In the genomic region with DNA sequence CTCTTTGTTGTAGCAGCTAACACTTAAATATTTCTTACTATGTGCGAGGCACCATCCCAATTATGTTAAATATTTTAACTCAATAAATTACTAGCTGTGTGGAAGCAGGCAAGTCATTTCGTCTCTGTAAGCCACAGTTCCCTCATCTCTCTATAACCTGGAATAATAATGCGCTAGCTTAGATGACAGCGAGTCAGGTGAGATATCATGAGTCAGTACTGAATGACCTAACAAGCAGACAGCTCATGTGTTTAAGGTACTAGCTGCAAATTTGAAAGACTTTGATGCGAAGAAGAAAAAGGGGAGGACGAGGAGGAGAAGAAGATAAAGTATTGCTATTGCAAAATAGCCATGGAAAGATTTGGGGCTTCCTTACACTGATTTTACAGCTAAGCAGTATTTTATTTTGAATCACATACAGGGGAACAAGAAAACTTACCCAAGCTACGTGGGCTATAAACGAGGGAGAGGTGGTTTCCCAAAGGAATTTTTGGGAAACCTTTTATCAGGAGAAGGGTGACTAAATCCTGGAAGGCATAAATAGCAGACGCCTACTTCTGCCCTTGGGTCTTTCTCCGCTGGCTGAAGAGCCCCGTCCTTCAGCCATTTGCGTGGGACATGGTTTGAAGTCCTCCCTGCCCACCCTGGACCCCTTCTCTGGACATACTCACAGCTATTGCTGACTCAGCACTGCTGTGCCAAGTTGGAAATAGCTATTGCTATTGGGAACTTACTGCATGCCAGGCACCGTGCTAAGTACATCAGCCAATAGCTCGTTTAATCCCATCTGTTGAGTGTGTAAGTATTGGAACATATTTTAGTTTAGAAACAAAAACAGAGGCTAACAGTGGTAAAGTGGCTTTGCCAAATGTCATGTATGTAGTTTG, we compare ENCODE assay signal across 2 cellular contexts.
TF ChIP-seq lines count a peak whose summit lies in the region.

No MANE protein-coding gene starts in this region.

TF ChIP-seq in HepG2, 621 proteins besides CTCF, POLR2A, EP300 and RAD21:
- TF ChIP-seq MAFK (conservative IDR thresholded peaks at IDR 0.05 in 1 of 2, IDR thresholded peaks at IDR 0.05 in 1 of 2; ENCODE audit: low read length in 2 of 2) = peak; percentile 97 to 99
- TF ChIP-seq MAFF (IDR thresholded peaks at IDR 0.05; ENCODE audit: low read depth, low read length) = peak; percentile 98
- TF ChIP-seq, protein P1, sequence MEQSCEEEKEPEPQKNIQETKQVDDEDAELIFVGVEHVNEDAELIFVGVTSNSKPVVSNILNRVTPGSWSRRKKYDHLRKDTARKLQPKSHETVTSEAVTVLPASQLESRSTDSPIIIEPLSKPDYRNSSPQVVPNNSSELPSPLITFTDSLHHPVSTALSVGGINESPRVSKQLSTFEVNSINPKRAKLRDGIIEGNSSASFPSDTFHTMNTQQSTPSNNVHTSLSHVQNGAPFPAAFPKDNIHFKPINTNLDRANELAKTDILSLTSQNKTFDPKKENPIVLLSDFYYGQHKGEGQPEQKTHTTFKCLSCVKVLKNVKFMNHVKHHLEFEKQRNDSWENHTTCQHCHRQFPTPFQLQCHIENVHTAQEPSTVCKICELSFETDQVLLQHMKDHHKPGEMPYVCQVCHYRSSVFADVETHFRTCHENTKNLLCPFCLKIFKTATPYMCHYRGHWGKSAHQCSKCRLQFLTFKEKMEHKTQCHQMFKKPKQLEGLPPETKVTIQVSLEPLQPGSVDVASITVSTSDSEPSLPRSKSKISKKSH (CRISPR knock-in tag; IDR thresholded peaks at IDR 0.05; ENCODE audit: borderline replicate concordance) = no peak
TF ChIP-seq in HepG2: peak in this region for 2.

TF ChIP-seq in K562, 482 proteins besides CTCF, POLR2A, EP300 and RAD21:
- no peak for TF ChIP-seq CBFA2T2 (conservative IDR thresholded peaks at IDR 0.05)
- no peak for TF ChIP-seq RBM34 (IDR thresholded peaks at IDR 0.05; ENCODE audit: borderline replicate concordance, insufficient read depth, low read length)
- no peak for TF ChIP-seq MCM5 (IDR thresholded peaks at IDR 0.05; ENCODE audit: low read depth)
- TF ChIP-seq MAFK (IDR thresholded peaks at IDR 0.05; ENCODE audit: low read length) = peak; percentile 97
- no peak for TF ChIP-seq MTF1 (CRISPR knock-in tag; IDR thresholded peaks at IDR 0.05; ENCODE audit: borderline replicate concordance)
- no peak for TF ChIP-seq POLR3G (IDR thresholded peaks at IDR 0.05; ENCODE audit: extremely low read depth, insufficient read length, insufficient replicate concordance)
- no peak for TF ChIP-seq KLF6 (CRISPR knock-in tag; IDR thresholded peaks at IDR 0.05; ENCODE audit: borderline replicate concordance)
- no peak for TF ChIP-seq ZNF23 (CRISPR knock-in tag; IDR thresholded peaks at IDR 0.05)
- TF ChIP-seq KAT8 (IDR thresholded peaks at IDR 0.05; ENCODE audit: low read depth) = no peak
- TF ChIP-seq LARP7 (IDR thresholded peaks at IDR 0.05) = no peak
- TF ChIP-seq KDM2B (CRISPR knock-in tag; IDR thresholded peaks at IDR 0.05) = no peak
- TF ChIP-seq, protein P2, sequence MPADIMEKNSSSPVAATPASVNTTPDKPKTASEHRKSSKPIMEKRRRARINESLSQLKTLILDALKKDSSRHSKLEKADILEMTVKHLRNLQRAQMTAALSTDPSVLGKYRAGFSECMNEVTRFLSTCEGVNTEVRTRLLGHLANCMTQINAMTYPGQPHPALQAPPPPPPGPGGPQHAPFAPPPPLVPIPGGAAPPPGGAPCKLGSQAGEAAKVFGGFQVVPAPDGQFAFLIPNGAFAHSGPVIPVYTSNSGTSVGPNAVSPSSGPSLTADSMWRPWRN (IDR thresholded peaks at IDR 0.05; ENCODE audit: low read depth) = no peak
- no peak for TF ChIP-seq ESRRB (CRISPR knock-in tag; IDR thresholded peaks at IDR 0.05; ENCODE audit: borderline replicate concordance)
- no peak for TF ChIP-seq ZNF41 (CRISPR knock-in tag; conservative IDR thresholded peaks at IDR 0.05)
- TF ChIP-seq NBN (IDR thresholded peaks at IDR 0.05; ENCODE audit: low read depth) = no peak
- TF ChIP-seq ZNF445 (CRISPR knock-in tag; IDR thresholded peaks at IDR 0.05; ENCODE audit: low read depth) = no peak
- no peak for TF ChIP-seq ZC3H4 (CRISPR knock-in tag; IDR thresholded peaks at IDR 0.05; ENCODE audit: borderline replicate concordance)
- no peak for TF ChIP-seq SREBF1 (IDR thresholded peaks at IDR 0.05; ENCODE audit: borderline replicate concordance, low read depth, low read length)
- TF ChIP-seq MAFF (IDR thresholded peaks at IDR 0.05; ENCODE audit: low read length) = peak; percentile 95
- TF ChIP-seq KLF13 (tag; IDR thresholded peaks at IDR 0.05; ENCODE audit: borderline replicate concordance, low read depth) = no peak
- TF ChIP-seq NFE2L1 (tag; IDR thresholded peaks at IDR 0.05; ENCODE audit: borderline replicate concordance, low read depth) = no peak
- no peak for TF ChIP-seq NRF1 (conservative IDR thresholded peaks at IDR 0.05 in 1 of 2, IDR thresholded peaks at IDR 0.05 in 1 of 2)
- TF ChIP-seq JUN (IDR thresholded peaks at IDR 0.05; ENCODE audit: borderline replicate concordance, low read depth, low read length) = peak; percentile 39; the same call in 1 of the 2 replicates
- no peak for TF ChIP-seq JUN (CRISPR knock-in tag; IDR thresholded peaks at IDR 0.05; ENCODE audit: borderline replicate concordance)
- no peak for TF ChIP-seq TCF7 (IDR thresholded peaks at IDR 0.05; ENCODE audit: borderline replicate concordance)
- no peak for TF ChIP-seq SOX6 (IDR thresholded peaks at IDR 0.05)
- TF ChIP-seq, protein P3, sequence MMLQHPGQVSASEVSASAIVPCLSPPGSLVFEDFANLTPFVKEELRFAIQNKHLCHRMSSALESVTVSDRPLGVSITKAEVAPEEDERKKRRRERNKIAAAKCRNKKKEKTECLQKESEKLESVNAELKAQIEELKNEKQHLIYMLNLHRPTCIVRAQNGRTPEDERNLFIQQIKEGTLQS (IDR thresholded peaks at IDR 0.05) = 0 out of 2 replicates have a peak, but pooled peaks have one; percentile 25
- TF ChIP-seq, protein P3 (CRISPR knock-in tag; conservative IDR thresholded peaks at IDR 0.05) = no peak
- TF ChIP-seq KLF10 (CRISPR knock-in tag; IDR thresholded peaks at IDR 0.05) = no peak
- no peak for TF ChIP-seq ZNF561 (CRISPR knock-in tag; conservative IDR thresholded peaks at IDR 0.05)
- TF ChIP-seq U2AF1 (optimal IDR thresholded peaks at IDR 0.05; ENCODE audit: low read depth, low read length) = no peak
- no peak for TF ChIP-seq ZKSCAN1 (IDR thresholded peaks at IDR 0.05; ENCODE audit: low read depth, low read length)
- no peak for TF ChIP-seq FOXK2 (conservative IDR thresholded peaks at IDR 0.05 in 1 of 2, IDR thresholded peaks at IDR 0.05 in 1 of 2; ENCODE audit: low read depth in 2 of 2)
- TF ChIP-seq SNRNP70 (optimal IDR thresholded peaks at IDR 0.05; ENCODE audit: low read depth, low read length) = no peak
- no peak for TF ChIP-seq NR2C1 (IDR thresholded peaks at IDR 0.05)
- no peak for TF ChIP-seq NR2C1 (tag; IDR thresholded peaks at IDR 0.05)
- TF ChIP-seq SIRT6 (IDR thresholded peaks at IDR 0.05; ENCODE audit: low read depth, low read length) = no peak
- TF ChIP-seq MIER1 (IDR thresholded peaks at IDR 0.05; ENCODE audit: low read depth) = no peak
- TF ChIP-seq NR3C1 (CRISPR knock-in tag; IDR thresholded peaks at IDR 0.05) = no peak
- TF ChIP-seq SREBF2 (CRISPR knock-in tag; IDR thresholded peaks at IDR 0.05) = no peak
- TF ChIP-seq, protein P4, sequence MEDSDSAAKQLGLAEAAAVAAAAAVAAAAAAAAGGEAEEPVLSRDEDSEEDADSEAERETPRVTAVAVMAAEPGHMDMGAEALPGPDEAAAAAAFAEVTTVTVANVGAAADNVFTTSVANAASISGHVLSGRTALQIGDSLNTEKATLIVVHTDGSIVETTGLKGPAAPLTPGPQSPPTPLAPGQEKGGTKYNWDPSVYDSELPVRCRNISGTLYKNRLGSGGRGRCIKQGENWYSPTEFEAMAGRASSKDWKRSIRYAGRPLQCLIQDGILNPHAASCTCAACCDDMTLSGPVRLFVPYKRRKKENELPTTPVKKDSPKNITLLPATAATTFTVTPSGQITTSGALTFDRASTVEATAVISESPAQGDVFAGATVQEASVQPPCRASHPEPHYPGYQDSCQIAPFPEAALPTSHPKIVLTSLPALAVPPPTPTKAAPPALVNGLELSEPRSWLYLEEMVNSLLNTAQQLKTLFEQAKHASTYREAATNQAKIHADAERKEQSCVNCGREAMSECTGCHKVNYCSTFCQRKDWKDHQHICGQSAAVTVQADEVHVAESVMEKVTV (CRISPR knock-in tag; IDR thresholded peaks at IDR 0.05) = no peak
- no peak for TF ChIP-seq ZNF143 (CRISPR knock-in tag; IDR thresholded peaks at IDR 0.05)
- no peak for TF ChIP-seq RUNX1 (IDR thresholded peaks at IDR 0.05; ENCODE audit: low read depth)
- TF ChIP-seq TBL1XR1 (IDR thresholded peaks at IDR 0.05; ENCODE audit: low read length in 2 of 2) = no peak
- TF ChIP-seq, protein P5, sequence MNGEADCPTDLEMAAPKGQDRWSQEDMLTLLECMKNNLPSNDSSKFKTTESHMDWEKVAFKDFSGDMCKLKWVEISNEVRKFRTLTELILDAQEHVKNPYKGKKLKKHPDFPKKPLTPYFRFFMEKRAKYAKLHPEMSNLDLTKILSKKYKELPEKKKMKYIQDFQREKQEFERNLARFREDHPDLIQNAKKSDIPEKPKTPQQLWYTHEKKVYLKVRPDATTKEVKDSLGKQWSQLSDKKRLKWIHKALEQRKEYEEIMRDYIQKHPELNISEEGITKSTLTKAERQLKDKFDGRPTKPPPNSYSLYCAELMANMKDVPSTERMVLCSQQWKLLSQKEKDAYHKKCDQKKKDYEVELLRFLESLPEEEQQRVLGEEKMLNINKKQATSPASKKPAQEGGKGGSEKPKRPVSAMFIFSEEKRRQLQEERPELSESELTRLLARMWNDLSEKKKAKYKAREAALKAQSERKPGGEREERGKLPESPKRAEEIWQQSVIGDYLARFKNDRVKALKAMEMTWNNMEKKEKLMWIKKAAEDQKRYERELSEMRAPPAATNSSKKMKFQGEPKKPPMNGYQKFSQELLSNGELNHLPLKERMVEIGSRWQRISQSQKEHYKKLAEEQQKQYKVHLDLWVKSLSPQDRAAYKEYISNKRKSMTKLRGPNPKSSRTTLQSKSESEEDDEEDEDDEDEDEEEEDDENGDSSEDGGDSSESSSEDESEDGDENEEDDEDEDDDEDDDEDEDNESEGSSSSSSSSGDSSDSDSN (IDR thresholded peaks at IDR 0.05; ENCODE audit: borderline replicate concordance in 1 of 2, low read depth in 2 of 2, low read length in 2 of 2) = no peak
- no peak for TF ChIP-seq ZBTB1 (CRISPR knock-in tag; IDR thresholded peaks at IDR 0.05; ENCODE audit: borderline replicate concordance, low read depth)
- TF ChIP-seq MYNN (IDR thresholded peaks at IDR 0.05) = no peak
- TF ChIP-seq MYNN (CRISPR knock-in tag; IDR thresholded peaks at IDR 0.05) = no peak
- TF ChIP-seq GTF2A2 (tag; IDR thresholded peaks at IDR 0.05) = no peak
- no peak for TF ChIP-seq NFATC3 (IDR thresholded peaks at IDR 0.05)
- no peak for TF ChIP-seq PHF20 (IDR thresholded peaks at IDR 0.05; ENCODE audit: partially characterized antibody)
- peak; percentile 86 for TF ChIP-seq MAFG (tag; conservative IDR thresholded peaks at IDR 0.05)
- peak; percentile 91 for TF ChIP-seq C11orf30 (IDR thresholded peaks at IDR 0.05; ENCODE audit: low read depth)
- TF ChIP-seq CREBBP (IDR thresholded peaks at IDR 0.05; ENCODE audit: low read depth, low read length) = no peak
- no peak for TF ChIP-seq NFYB (IDR thresholded peaks at IDR 0.05; ENCODE audit: extremely low read depth, insufficient read length)
- TF ChIP-seq SRSF7 (optimal IDR thresholded peaks at IDR 0.05; ENCODE audit: low read depth, low read length) = no peak
- TF ChIP-seq RB1 (IDR thresholded peaks at IDR 0.05; ENCODE audit: low read depth) = no peak
- TF ChIP-seq BCOR (IDR thresholded peaks at IDR 0.05) = no peak
- TF ChIP-seq, protein P6, sequence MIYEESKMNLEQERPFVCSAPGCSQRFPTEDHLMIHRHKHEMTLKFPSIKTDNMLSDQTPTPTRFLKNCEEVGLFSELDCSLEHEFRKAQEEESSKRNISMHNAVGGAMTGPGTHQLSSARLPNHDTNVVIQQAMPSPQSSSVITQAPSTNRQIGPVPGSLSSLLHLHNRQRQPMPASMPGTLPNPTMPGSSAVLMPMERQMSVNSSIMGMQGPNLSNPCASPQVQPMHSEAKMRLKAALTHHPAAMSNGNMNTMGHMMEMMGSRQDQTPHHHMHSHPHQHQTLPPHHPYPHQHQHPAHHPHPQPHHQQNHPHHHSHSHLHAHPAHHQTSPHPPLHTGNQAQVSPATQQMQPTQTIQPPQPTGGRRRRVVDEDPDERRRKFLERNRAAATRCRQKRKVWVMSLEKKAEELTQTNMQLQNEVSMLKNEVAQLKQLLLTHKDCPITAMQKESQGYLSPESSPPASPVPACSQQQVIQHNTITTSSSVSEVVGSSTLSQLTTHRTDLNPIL (CRISPR knock-in tag; IDR thresholded peaks at IDR 0.05) = no peak
- no peak for TF ChIP-seq GABPB1 (CRISPR knock-in tag; IDR thresholded peaks at IDR 0.05)
- TF ChIP-seq TAL1 (IDR thresholded peaks at IDR 0.05) = no peak
- TF ChIP-seq TCFL5 (CRISPR knock-in tag; conservative IDR thresholded peaks at IDR 0.05) = no peak
- no peak for TF ChIP-seq ZNF707 (CRISPR knock-in tag; conservative IDR thresholded peaks at IDR 0.05)
- TF ChIP-seq ZKSCAN8 (CRISPR knock-in tag; IDR thresholded peaks at IDR 0.05) = no peak
- peak; percentile 48 for TF ChIP-seq CEBPB (tag; IDR thresholded peaks at IDR 0.05)
- peak; percentile 95 for TF ChIP-seq ZNF316 (IDR thresholded peaks at IDR 0.05)
- TF ChIP-seq, protein P7, sequence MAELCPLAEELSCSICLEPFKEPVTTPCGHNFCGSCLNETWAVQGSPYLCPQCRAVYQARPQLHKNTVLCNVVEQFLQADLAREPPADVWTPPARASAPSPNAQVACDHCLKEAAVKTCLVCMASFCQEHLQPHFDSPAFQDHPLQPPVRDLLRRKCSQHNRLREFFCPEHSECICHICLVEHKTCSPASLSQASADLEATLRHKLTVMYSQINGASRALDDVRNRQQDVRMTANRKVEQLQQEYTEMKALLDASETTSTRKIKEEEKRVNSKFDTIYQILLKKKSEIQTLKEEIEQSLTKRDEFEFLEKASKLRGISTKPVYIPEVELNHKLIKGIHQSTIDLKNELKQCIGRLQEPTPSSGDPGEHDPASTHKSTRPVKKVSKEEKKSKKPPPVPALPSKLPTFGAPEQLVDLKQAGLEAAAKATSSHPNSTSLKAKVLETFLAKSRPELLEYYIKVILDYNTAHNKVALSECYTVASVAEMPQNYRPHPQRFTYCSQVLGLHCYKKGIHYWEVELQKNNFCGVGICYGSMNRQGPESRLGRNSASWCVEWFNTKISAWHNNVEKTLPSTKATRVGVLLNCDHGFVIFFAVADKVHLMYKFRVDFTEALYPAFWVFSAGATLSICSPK (IDR thresholded peaks at IDR 0.05; ENCODE audit: borderline replicate concordance) = no peak
- 0 out of 4 replicates have a peak, but pooled peaks of 1 of the 2 experiments have one; percentile 28 for TF ChIP-seq KDM1A (IDR thresholded peaks at IDR 0.05)
- TF ChIP-seq ZNF3 (CRISPR knock-in tag; IDR thresholded peaks at IDR 0.05) = no peak
- no peak for TF ChIP-seq ZNF121 (CRISPR knock-in tag; conservative IDR thresholded peaks at IDR 0.05)
- no peak for TF ChIP-seq SETDB1 (IDR thresholded peaks at IDR 0.05; ENCODE audit: low read length)
- TF ChIP-seq SAP30 (IDR thresholded peaks at IDR 0.05; ENCODE audit: borderline replicate concordance, insufficient read depth, low read depth, low read length, poor library complexity, severe bottlenecking) = no peak
- TF ChIP-seq POLR3A (IDR thresholded peaks at IDR 0.05; ENCODE audit: borderline replicate concordance, extremely low read depth, insufficient read depth, insufficient read length) = no peak
TF ChIP-seq in K562: peak in this region for 9.
